Comparison of ENCODE assay signal across 23 cellular contexts in the genomic region with DNA sequence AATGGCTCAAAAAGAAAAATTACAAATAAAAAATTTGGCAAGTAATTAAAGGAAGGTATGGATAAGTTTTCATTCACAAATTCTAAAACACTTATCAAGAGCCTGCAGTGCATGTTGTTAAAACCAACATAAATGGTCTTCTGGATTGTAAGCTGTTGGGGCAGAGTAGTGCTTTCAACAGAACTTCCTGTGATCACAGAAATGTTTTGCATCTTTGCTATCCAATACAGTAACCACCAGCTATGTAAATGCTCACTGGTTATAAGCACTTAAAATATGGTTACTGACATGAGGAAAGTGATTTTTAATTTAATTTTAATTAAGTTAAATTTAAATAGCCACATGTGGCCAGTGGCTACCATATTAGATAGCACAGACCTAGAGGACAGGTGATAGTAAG.
"Had no signal": no experiment of that assay in that cellular context is flagged by ENCODE, and none has a peak within 500 bp of the region (broad histone marks: within the 10 kb centered on the region; RNA-seq: fewer than 3 reads in every experiment).

No MANE protein-coding gene starts in this region.

- H3K27ac ChIP-seq: left lung, lower lobe of right lung, ovary, right atrium auricular region, right lobe of liver, tibial nerve, uterus had no signal

- H3K4me1 ChIP-seq: left lung, lower lobe of right lung, right atrium auricular region, right lobe of liver, tibial nerve, uterus had no signal

- FAIRE-seq: keratinocyte had no signal

- H3K9me3 ChIP-seq: left lung, lower lobe of right lung, mucosa of descending colon, ovary, right atrium auricular region, right lobe of liver, tibial nerve, uterus had no signal

- H3K4me2 ChIP-seq: smooth muscle cell had no signal

- ATAC-seq: left colon; left lung; lower lobe of right lung; mucosa of descending colon; naive thymus-derived CD4-positive, alpha-beta T cell; natural killer cell treated with Interleukin-12 subunit alpha and Interleukin-12 subunit beta and Interleukin-15 and Interleukin-18, amount 100 ng/mL, for 72 hours; right lobe of liver; stimulated activated memory B cell treated with anti-CD40 and anti-IgM and Interleukin-4, amounts not matched to agents 10 μg/mL and 1 μg/mL and 100 μg/mL, for 72 hours; stimulated activated naive CD8-positive, alpha-beta T cell treated with anti-CD3 and anti-CD28 coated beads, Interleukin-15, amount 100 ng/mL, for 72 hours had no signal

- DNase-seq: kidney glomerular epithelial cell; left colon; left lung; lower lobe of right lung; mesendoderm; mucosa of descending colon; naive thymus-derived CD4-positive, alpha-beta T cell; ovary; right lobe of liver; stimulated activated CD4-positive, alpha-beta T cell treated with anti-CD3 and anti-CD28 coated beads, Interleukin-1b, Interleukin-23, amount 100 ng/mL, for 48 hours; stimulated activated CD4-positive, alpha-beta T cell treated with anti-CD3 and anti-CD28 coated beads, Interleukin-2, amount 100 ng/mL, for 48 hours; stimulated activated CD4-positive, alpha-beta T cell treated with anti-CD3 and anti-CD28 coated beads, Interleukin-4, amount 100 ng/mL, for 4 hours; stimulated activated CD8-positive, alpha-beta memory T cell treated with anti-CD3 and anti-CD28 coated beads, Interleukin-4, amount 100 ng/mL, for 48 hours; stimulated activated naive CD4-positive, alpha-beta T cell treated with Interleukin-2 at 50 U/mL for 16 hours; stimulated activated naive CD8-positive, alpha-beta T cell treated with anti-CD3 and anti-CD28 coated beads, Interleukin-15, amount 100 ng/mL, for 72 hours; substantia nigra; uterus had no signal

- H3K27me3 ChIP-seq: left lung, ovary, right atrium auricular region, right lobe of liver, tibial nerve, uterus had no signal

- H3K4me3 ChIP-seq: left lung, lower lobe of right lung, mucosa of descending colon, ovary, right atrium auricular region, right lobe of liver, smooth muscle cell, tibial nerve, uterus had no signal

- H3K36me3 ChIP-seq: ovary, right atrium auricular region, uterus had no signal
